8 cellular contexts compared by ENCODE assay signal in the genomic region with DNA sequence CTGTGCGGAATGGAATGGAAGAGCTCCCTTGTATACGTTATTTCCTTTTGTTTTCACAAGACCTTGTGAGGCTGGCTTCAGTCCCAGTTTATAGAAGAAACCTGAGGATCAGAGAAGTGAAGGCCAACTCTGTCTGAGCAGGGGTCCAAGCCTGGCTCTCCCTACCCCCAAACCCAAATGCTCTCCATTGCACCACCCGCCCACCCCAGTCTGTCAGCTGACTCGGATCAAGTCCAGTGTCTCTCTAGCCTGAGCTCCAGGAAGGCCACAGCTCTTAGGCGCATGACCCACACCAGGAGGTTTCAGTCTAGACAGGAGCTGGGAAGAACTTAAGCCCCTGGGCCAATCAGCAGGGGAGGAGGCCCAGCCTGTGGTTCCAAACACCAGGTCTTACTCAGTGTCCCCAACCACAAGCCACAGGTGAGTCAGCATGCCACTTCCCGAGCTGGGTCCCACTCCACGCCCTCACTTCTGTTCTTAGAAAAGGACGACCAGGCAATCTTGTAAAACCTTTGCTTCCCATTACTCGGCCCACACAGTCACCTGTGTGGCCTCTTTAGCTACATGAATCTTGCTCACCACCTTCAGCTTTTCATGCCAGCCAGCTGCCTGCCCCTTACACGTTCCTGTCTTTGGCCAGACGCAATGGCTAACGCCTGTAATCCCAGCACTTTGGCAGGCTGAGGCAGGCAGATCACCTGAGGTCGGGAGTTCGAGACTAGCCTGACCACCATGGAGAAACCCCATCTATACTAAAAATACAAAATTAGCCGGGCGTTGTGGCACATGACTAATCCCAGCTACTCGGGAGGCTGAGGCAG. TPM values are rescaled to one million over a fixed set of nuclear protein-coding genes. Genes with fewer than 3 reads are reported as not detected.
DNase-seq lines count a peak whose midpoint lies in the region; ATAC-seq and TF ChIP-seq lines count a peak whose summit lies in the region.
"Had no signal": no experiment of that assay in that cellular context is flagged by ENCODE, and none has a peak within 500 bp of the region (broad histone marks: within the 10 kb centered on the region; RNA-seq: fewer than 3 reads in every experiment).

No MANE protein-coding gene starts in this region.

- no peaks in the 10 kb centered on the region for H3K27me3 Mint-ChIP-seq in activated CD4-positive, alpha-beta T cell treated with anti-CD3 and anti-CD28 coated beads for 36 hours

- H2AFZ ChIP-seq in osteoblast (ENCODE audit: low read length): no peak overlapping the region

- TF ChIP-seq CTCF in osteoblast (IDR thresholded peaks at IDR 0.05; ENCODE audit: extremely low read depth, low read depth, low read length) (no peak), tibial nerve (IDR thresholded peaks at IDR 0.05) (no peak)

- peak; percentile 60 for ATAC-seq in GM21360 (IDR thresholded peaks at IDR 0.05; ENCODE audit: unreplicated experiment)
- peak; percentile 86 for ATAC-seq in activated CD4-positive, alpha-beta T cell treated with anti-CD3 and anti-CD28 coated beads for 36 hours

- H3K4me3 ChIP-seq in osteoblast (ENCODE audit: insufficient read depth, low read length) (no peak overlapping the region), tibial nerve (no peak overlapping the region)

- peaks cover 2% of the 10 kb centered on the region for H4K20me1 ChIP-seq in osteoblast (ENCODE audit: insufficient read depth, low read length)

- no peak for TF ChIP-seq EP300 in tibial nerve (IDR thresholded peaks at IDR 0.05)

- DNase-seq in HT-29 (ENCODE audit: low spot score) (peak; percentile 73), osteoblast (ENCODE audit: insufficient read length, low spot score, missing footprints) (peak; percentile 89), tibial nerve (ENCODE audit: low spot score in 2 of 2) (no peak), NCI-H187 treated with DMSO at 0.1 percent for 48 hours (lab: John Stamatoyannopoulos, UW) (no peak)
- peak; percentile 96 for DNase-seq in activated CD4-positive, alpha-beta T cell treated with anti-CD3 and anti-CD28 coated beads for 36 hours

- peaks cover 83% of the 10 kb centered on the region for H3K4me1 Mint-ChIP-seq in activated CD4-positive, alpha-beta T cell treated with anti-CD3 and anti-CD28 coated beads for 36 hours

- H3K79me2 ChIP-seq in osteoblast (ENCODE audit: insufficient read depth, low read length): peaks cover 2% of the 10 kb centered on the region

- no peaks in the 10 kb centered on the region for H3K9me3 ChIP-seq in osteoblast (ENCODE audit: low read depth, low read length)
- no peaks in the 10 kb centered on the region for H3K9me3 ChIP-seq in tibial nerve

- intact Hi-C loops in activated CD4-positive, alpha-beta T cell treated with anti-CD3 and anti-CD28 coated beads for 36 hours (cut with DNase I, micrococcal nuclease): loop anchor here (1.0 to 10.0 kb wide), 6 partner anchors 29 to 353 kb away; a partner anchor contains a TSS

- no peak for TF ChIP-seq POLR2A in tibial nerve (IDR thresholded peaks at IDR 0.05)

- H3K27me3 ChIP-seq in osteoblast (ENCODE audit: insufficient read depth, low read length) (no peaks in the 10 kb centered on the region), tibial nerve (no peaks in the 10 kb centered on the region)

- 82 to 84% methylated on average over 17 of the region's 17 CpGs for WGBS in tibial nerve, 2 donors

- no peaks in the 10 kb centered on the region for H3K36me3 Mint-ChIP-seq in activated CD4-positive, alpha-beta T cell treated with anti-CD3 and anti-CD28 coated beads for 36 hours (ENCODE audit: low read depth)

- peaks cover 12% of the 10 kb centered on the region for H3K36me3 ChIP-seq in osteoblast (ENCODE audit: insufficient read depth, low read length)
- peaks cover 0 to 29% (median 0%) of the 10 kb centered on the region in 3 donors for H3K36me3 ChIP-seq in tibial nerve

- POLR2A ChIA-PET in activated CD4-positive, alpha-beta T cell treated with anti-CD3 and anti-CD28 coated beads for 36 hours (lab: Charles Lee): interaction anchor here (1.2 to 1.5 kb wide), 4 partner anchors 27 to 46 kb away, joined by 3 to 15 read pairs (median 10); a partner anchor contains a TSS

- H3K4me2 ChIP-seq in osteoblast (ENCODE audit: insufficient read depth, low read length): peak overlapping the region; percentile 44

- H3K4me3 Mint-ChIP-seq in activated CD4-positive, alpha-beta T cell treated with anti-CD3 and anti-CD28 coated beads for 36 hours: peak overlapping the region; percentile 55

- CTCF ChIA-PET in activated CD4-positive, alpha-beta T cell treated with anti-CD3 and anti-CD28 coated beads for 36 hours (lab: Charles Lee): interaction anchor here (0.7 to 5.8 kb wide), 14 partner anchors 11 to 431 kb away, joined by 3 to 59 read pairs (median 4); a partner anchor contains a TSS

- H3K4me1 ChIP-seq in osteoblast (ENCODE audit: insufficient read depth, low read length): peaks cover 22% of the 10 kb centered on the region
- peaks cover 8 to 72% (median 58%) of the 10 kb centered on the region in 4 donors for H3K4me1 ChIP-seq in tibial nerve

- no peaks in the 10 kb centered on the region for H3K9me3 Mint-ChIP-seq in activated CD4-positive, alpha-beta T cell treated with anti-CD3 and anti-CD28 coated beads for 36 hours (ENCODE audit: low read depth)

- H3K27ac Mint-ChIP-seq in activated CD4-positive, alpha-beta T cell treated with anti-CD3 and anti-CD28 coated beads for 36 hours: peak overlapping the region; percentile 86

- peak overlapping the region; percentile 29 for H3K27ac ChIP-seq in cingulate gyrus (ENCODE audit: low read depth, low read length)
- peak overlapping the region; percentile 40 for H3K27ac ChIP-seq in osteoblast (ENCODE audit: low read depth, low read length)
- H3K27ac ChIP-seq in tibial nerve: peak overlapping the region in 3 of 4 donors; percentile 63 to 99 (median 75)

RNA-seq across cellular contexts. Expression of a gene that starts 27.8 kb away (rescaled TPM):
- total RNA-seq in HT-29 (2014; rRNA removed; shearing (Covaris generic)): 7.7 and 8.9 TPM in 2 replicates
- 1 to 10 TPM; 3.8 to 6.4 TPM for total RNA-seq in activated CD4-positive, alpha-beta T cell treated with anti-CD3 and anti-CD28 coated beads for 36 hours
- total RNA-seq in osteoblast: 73.5 and 81.3 TPM in 2 replicates
- total RNA-seq in tibial nerve: 10 to 100 TPM; 42.3 to 81.8 (median 64.7) TPM

RNA-seq across cellular contexts. Expression of a gene that starts 30.2 kb away (rescaled TPM):
- total RNA-seq in HT-29 (2014; rRNA removed; shearing (Covaris generic)): 97.0 and 120 TPM in 2 replicates
- total RNA-seq in activated CD4-positive, alpha-beta T cell treated with anti-CD3 and anti-CD28 coated beads for 36 hours: 100 to 1,000 TPM in 1 of 2 experiments, 10 to 100 TPM in 1; 93.5 to 122 TPM
- total RNA-seq in osteoblast (46.0 and 48.9 TPM in 2 replicates), tibial nerve (10 to 100 TPM; 31.8 to 75.4 (median 35.6) TPM)

RNA-seq across cellular contexts. Expression of a gene that starts 44.1 kb away (rescaled TPM):
- 5.8 and 13.9 TPM in 2 replicates for total RNA-seq in HT-29 (2014; rRNA removed; shearing (Covaris generic))
- total RNA-seq in activated CD4-positive, alpha-beta T cell treated with anti-CD3 and anti-CD28 coated beads for 36 hours: 10 to 100 TPM in 1 of 2 experiments, 1 to 10 TPM in 1; 6.4 to 11.8 TPM
- total RNA-seq in osteoblast (4.0 and 4.1 TPM in 2 replicates), tibial nerve (1 to 10 TPM in 3 of 4 donors, not detected in 1; 2.0 to 5.1 (median 2.1) TPM)

RNA-seq across cellular contexts. Expression of a gene that starts 57.1 kb away (rescaled TPM):
- total RNA-seq in HT-29 (2014; rRNA removed; shearing (Covaris generic)): not detected in 2 replicates
- total RNA-seq in activated CD4-positive, alpha-beta T cell treated with anti-CD3 and anti-CD28 coated beads for 36 hours: under 1 TPM in 1 of 2 experiments, not detected in 1; 0.51 TPM
- total RNA-seq in osteoblast (not detected in 2 replicates), tibial nerve (not detected)
- total RNA-seq: glomerular endothelial cell had no signal

Comparison
In these comparisons a context has a peak if more than half of its experiments do, and no peak if none do; other contexts are left out.
1. DNase-seq: peak in HT-29 (single experiment), activated CD4-positive, alpha-beta T cell treated with anti-CD3 and anti-CD28 coated beads for 36 hours (single experiment) and osteoblast (single experiment); none in tibial nerve (0 of 2) and NCI-H187 treated with DMSO at 0.1 percent for 48 hours (single experiment).
2. Peak in every context shown above with its lines, with median percentiles within 50 percentile points of each other: H3K27ac ChIP-seq.